ENCODE assay signal across 10 cellular contexts in genomic region chr9:10268500-10269485, GRCh38.
DNase-seq lines count a peak whose midpoint lies in the region; ATAC-seq and TF ChIP-seq lines count a peak whose summit lies in the region.
"Had no signal": no experiment of that assay in that cellular context is flagged by ENCODE, and none has a peak within 500 bp of the region (broad histone marks: within the 10 kb centered on the region; RNA-seq: fewer than 3 reads in every experiment).

No MANE protein-coding gene starts in this region.

- POLR2A ChIA-PET in T-cell (lab: Charles Lee) = no interaction called here

- DNase-seq in HT1080 (ENCODE audit: low read depth) = peak; percentile 66
- DNase-seq in RPMI8226 = peak; percentile 13
- peak; percentile 71 for DNase-seq in glutamatergic neuron
- DNase-seq in stomach = peak; percentile 53
- DNase-seq in T-cell = no peak
- no peak for DNase-seq in activated naive CD4-positive, alpha-beta T cell treated with anti-CD3 and anti-CD28 coated beads, Interleukin-2, amount 10 ng/mL, durations not matched to agents 7 days and 5 days
- DNase-seq in stimulated activated CD8-positive, alpha-beta memory T cell treated with anti-CD3 and anti-CD28 coated beads, Interleukin-4, amount 100 ng/mL, for 48 hours = no peak

- intact Hi-C loops in stomach (cut with DNase I; ENCODE audit: low total_unique reads) = no loop called here

- H3K4me3 ChIP-seq in stomach = no peak overlapping the region
- H3K4me3 ChIP-seq: SJSA1 had no signal

- H3K27ac Mint-ChIP-seq in glutamatergic neuron (ENCODE audit: unreplicated experiment) (no peak overlapping the region), T-cell (no peak overlapping the region)
- no peak overlapping the region for H3K27ac Mint-ChIP-seq in activated naive CD4-positive, alpha-beta T cell treated with anti-CD3 and anti-CD28 coated beads, Interleukin-2, amount 10 ng/mL, durations not matched to agents 7 days and 5 days

- H3K4me1 ChIP-seq in stomach = no peaks in the 10 kb centered on the region
- H3K4me1 ChIP-seq: SJSA1 had no signal

- TF ChIP-seq CTCF in glutamatergic neuron (IDR thresholded peaks at IDR 0.05; ENCODE audit: partially characterized antibody, unreplicated experiment) (peak; percentile 71), stomach (IDR thresholded peaks at IDR 0.05) (peak in 4 of 7 experiments; percentile 34 to 68 (median 50))

- TF ChIP-seq EP300 in stomach (IDR thresholded peaks at IDR 0.05) = no peak

- no peak for TF ChIP-seq POLR2A in stomach (IDR thresholded peaks at IDR 0.05)

- H3K4me1 Mint-ChIP-seq in glutamatergic neuron (ENCODE audit: low read depth, unreplicated experiment) = peaks cover 4% of the 10 kb centered on the region
- no peaks in the 10 kb centered on the region for H3K4me1 Mint-ChIP-seq in T-cell
- no peaks in the 10 kb centered on the region for H3K4me1 Mint-ChIP-seq in activated naive CD4-positive, alpha-beta T cell treated with anti-CD3 and anti-CD28 coated beads, Interleukin-2, amount 10 ng/mL, durations not matched to agents 7 days and 5 days

- H3K27me3 Mint-ChIP-seq in glutamatergic neuron (ENCODE audit: unreplicated experiment) = no peaks in the 10 kb centered on the region
- no peaks in the 10 kb centered on the region for H3K27me3 Mint-ChIP-seq in T-cell
- H3K27me3 Mint-ChIP-seq in activated naive CD4-positive, alpha-beta T cell treated with anti-CD3 and anti-CD28 coated beads, Interleukin-2, amount 10 ng/mL, durations not matched to agents 7 days and 5 days = no peaks in the 10 kb centered on the region

- WGBS in stomach, 5 donors = 7 to 14% (median 11%) methylated on average over 8 of the region's 8 CpGs

- peaks cover 6% of the 10 kb centered on the region for H3K36me3 Mint-ChIP-seq in glutamatergic neuron (ENCODE audit: unreplicated experiment)
- no peaks in the 10 kb centered on the region for H3K36me3 Mint-ChIP-seq in T-cell
- H3K36me3 Mint-ChIP-seq in activated naive CD4-positive, alpha-beta T cell treated with anti-CD3 and anti-CD28 coated beads, Interleukin-2, amount 10 ng/mL, durations not matched to agents 7 days and 5 days = no peaks in the 10 kb centered on the region

- CTCF ChIA-PET in T-cell (lab: Charles Lee) = no interaction called here
- CTCF ChIA-PET in activated naive CD4-positive, alpha-beta T cell treated with anti-CD3 and anti-CD28 coated beads, Interleukin-2, amount 10 ng/mL, durations not matched to agents 7 days and 5 days (lab: Charles Lee) = interaction anchor here (0.6 kb wide), 1 partner anchor 117 kb away, joined by 3 read pairs; no protein-coding TSS in a partner anchor

- H3K36me3 ChIP-seq in stomach = no peaks in the 10 kb centered on the region
- H3K36me3 ChIP-seq: neutrophil, SJSA1 had no signal

- H3K27me3 ChIP-seq in stomach = no peaks in the 10 kb centered on the region
- H3K27me3 ChIP-seq: neutrophil, SJSA1 had no signal

- no peak overlapping the region for H3K27ac ChIP-seq in stomach
- H3K27ac ChIP-seq: neutrophil, SJSA1 had no signal

- H3K4me3 Mint-ChIP-seq in glutamatergic neuron (ENCODE audit: unreplicated experiment) (no peak overlapping the region), T-cell (no peak overlapping the region)
- H3K4me3 Mint-ChIP-seq in activated naive CD4-positive, alpha-beta T cell treated with anti-CD3 and anti-CD28 coated beads, Interleukin-2, amount 10 ng/mL, durations not matched to agents 7 days and 5 days = no peak overlapping the region

- peaks cover 0 to 3% (median 0%) of the 10 kb centered on the region in 4 donors for H3K9me3 ChIP-seq in stomach
- H3K9me3 ChIP-seq: neutrophil, SJSA1 had no signal

- ATAC-seq in GM18867 (IDR thresholded peaks at IDR 0.05; ENCODE audit: unreplicated experiment) (peak; percentile 68), T-cell (replicated peaks in 1 of 4) (no peak)

- H3K9me3 Mint-ChIP-seq in glutamatergic neuron (ENCODE audit: unreplicated experiment) = no peaks in the 10 kb centered on the region
- H3K9me3 Mint-ChIP-seq in T-cell = peaks cover 6 to 25% (median 7%) of the 10 kb centered on the region in 3 donors
- peaks cover 9% of the 10 kb centered on the region for H3K9me3 Mint-ChIP-seq in activated naive CD4-positive, alpha-beta T cell treated with anti-CD3 and anti-CD28 coated beads, Interleukin-2, amount 10 ng/mL, durations not matched to agents 7 days and 5 days

Comparison
In these comparisons a context has a peak if more than half of its experiments do, and no peak if none do; other contexts are left out.
1. DNase-seq: peak in HT1080 (single experiment), RPMI8226 (single experiment), glutamatergic neuron (single experiment) and stomach (single experiment); none in T-cell (0 of 34), activated naive CD4-positive, alpha-beta T cell treated with anti-CD3 and anti-CD28 coated beads, Interleukin-2, amount 10 ng/mL, durations not matched to agents 7 days and 5 days (single experiment) and stimulated activated CD8-positive, alpha-beta memory T cell treated with anti-CD3 and anti-CD28 coated beads, Interleukin-4, amount 100 ng/mL, for 48 hours (single experiment).